In the genomic region with DNA sequence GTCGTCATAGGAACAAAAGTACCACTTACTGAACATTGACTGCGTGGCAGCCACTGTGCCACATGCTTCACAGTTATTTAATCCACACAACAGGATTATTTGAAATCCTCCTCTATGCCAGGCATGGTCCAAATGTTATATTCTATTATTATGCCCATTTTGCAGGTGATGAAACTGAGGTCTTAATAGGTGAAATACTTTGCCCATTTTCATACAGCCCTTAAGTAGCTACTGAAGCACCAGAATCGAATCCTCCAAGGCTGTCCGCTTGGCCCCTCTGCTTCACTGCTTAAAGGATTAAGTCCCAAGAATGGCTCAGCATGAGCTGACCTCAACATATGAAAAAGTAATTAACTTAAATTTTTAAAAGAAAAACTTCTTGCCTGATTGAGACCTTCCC, we compare ENCODE assay signal across 20 cellular contexts.
DNase-seq lines count a peak whose midpoint lies in the region; ATAC-seq, FAIRE-seq and TF ChIP-seq lines count a peak whose summit lies in the region.
"Had no signal": no experiment of that assay in that cellular context is flagged by ENCODE, and none has a peak within 500 bp of the region (broad histone marks: within the 10 kb centered on the region; RNA-seq: fewer than 3 reads in every experiment).

No MANE protein-coding gene starts in this region.

- H3K36me3 ChIP-seq in GM23248 (ENCODE audit: low read depth): no peaks in the 10 kb centered on the region
- no peaks in the 10 kb centered on the region; the same call in 1 of the 2 replicates for H3K36me3 ChIP-seq in PC-3 (ENCODE audit: low read depth, low read length)
- H3K36me3 ChIP-seq in H1 (ENCODE audit: control insufficient read depth in 2 of 4, insufficient read depth in 4 of 4, low read length in 3 of 4): no peaks in the 10 kb centered on the region

- in situ Hi-C loops in GM23248 (cut with MboI): no loop called here

- CTCF ChIA-PET in PC-3 (lab: Charles Lee): no interaction called here
- CTCF ChIA-PET in H1 (lab: Charles Lee; ENCODE audit: partially characterized antibody): interaction anchor here (1.2 to 1.7 kb wide), 3 partner anchors 9 to 55 kb away, joined by 3 to 7 read pairs (median 4); no protein-coding TSS in a partner anchor

- 97% methylated on average over 4 of the region's 4 CpGs for WGBS in GM23248 (ENCODE audit: low coverage in 1 of 2, low lambda C conversion rate in 2 of 2, missing lambda C conversion rate in 2 of 2), 2 experiments
- WGBS in H1 (ENCODE audit: extremely low coverage in 1 of 2, insufficient coverage in 1 of 2, insufficient read length in 1 of 2, insufficient replicate concordance in 2 of 2, low coverage in 1 of 2, low lambda C conversion rate in 2 of 2, missing lambda C conversion rate in 1 of 2), 2 experiments: 83% methylated on average over 4 of the region's 4 CpGs; no CpG with 5 or more reads in 1 of the 2 experiments

- no peak overlapping the region for H2BK15ac ChIP-seq in H1 (ENCODE audit: low read length)

- H3F3A ChIP-seq in GM23248 (ENCODE audit: insufficient read depth): peaks cover 20% of the 10 kb centered on the region
- H3F3A ChIP-seq in PC-3 (ENCODE audit: low read length, unreplicated experiment): peaks cover 5% of the 10 kb centered on the region

- H3K4me2 ChIP-seq in GM23248 (ENCODE audit: unreplicated experiment): no peak overlapping the region
- no peak overlapping the region for H3K4me2 ChIP-seq in PC-3 (ENCODE audit: low read length)
- no peak overlapping the region for H3K4me2 ChIP-seq in H1 (ENCODE audit: insufficient read depth in 1 of 2, low read depth in 2 of 2, low read length in 2 of 2)
- H3K4me2 ChIP-seq: GM23338 had no signal

- peak overlapping the region; percentile 29 for H3K27ac ChIP-seq in GM23248
- peak overlapping the region; percentile 44; the same call in 1 of the 2 replicates for H3K27ac ChIP-seq in PC-3 (ENCODE audit: low read length)
- no peak overlapping the region for H3K27ac ChIP-seq in H1 (ENCODE audit: low read depth, low read length)
- H3K27ac ChIP-seq: C4-2B had no signal

- H3K4me1 ChIP-seq in GM23248 (ENCODE audit: insufficient read depth) (peaks cover 20% of the 10 kb centered on the region), PC-3 (ENCODE audit: insufficient read depth, low read length) (peaks cover 23% of the 10 kb centered on the region), H1 (replicated peaks in 1 of 4; ENCODE audit: control insufficient read depth in 3 of 4, insufficient read depth in 4 of 4, low read length in 3 of 4) (peaks cover 0 to 12% (median 3%) of the 10 kb centered on the region in 4 experiments; a peak in 1 of 7 replicates)
- H3K4me1 ChIP-seq: Caco-2 had no signal

- TF ChIP-seq CTCF in PC-3 (conservative IDR thresholded peaks at IDR 0.05; ENCODE audit: low read depth, low read length): no peak
- no peak for TF ChIP-seq CTCF in H1 (IDR thresholded peaks at IDR 0.05; ENCODE audit: control extremely low read depth in 1 of 3, insufficient read depth in 1 of 3, low read depth in 1 of 3, low read length in 3 of 3)

- no peaks in the 10 kb centered on the region; the same call in 1 of the 2 replicates for H3K23me2 ChIP-seq in H1 (ENCODE audit: low read depth, low read length)

- H3K4me3 ChIP-seq in GM23248 (no peak overlapping the region), PC-3 (ENCODE audit: low read length) (no peak overlapping the region), H1 (ENCODE audit: extremely low read depth in 1 of 4, insufficient read depth in 2 of 4, low read depth in 3 of 4, low read length in 4 of 4) (no peak overlapping the region)
- H3K4me3 ChIP-seq: GM23338 had no signal

- H4K8ac ChIP-seq in H1 (ENCODE audit: extremely low read depth, insufficient read depth, low read length): no peak overlapping the region

- no peak overlapping the region for H3K56ac ChIP-seq in H1 (replicated peaks; ENCODE audit: insufficient read length, low read depth, low read length)

- intact Hi-C loops in PC-3 (cut with micrococcal nuclease): no loop called here

- H4K5ac ChIP-seq in H1 (ENCODE audit: insufficient read length, low read depth, low read length): no peak overlapping the region

- no peak overlapping the region for H3K23ac ChIP-seq in H1 (ENCODE audit: insufficient read length)

- POLR2A ChIA-PET in PC-3 (lab: Charles Lee; ENCODE audit: unreplicated experiment) (no interaction called here), H1 (lab: Charles Lee; ENCODE audit: partially characterized antibody) (no interaction called here)

- H3K9ac ChIP-seq in GM23248 (no peak overlapping the region), PC-3 (ENCODE audit: low read length) (no peak overlapping the region), H1 (replicated peaks in 1 of 4; ENCODE audit: extremely low read depth in 1 of 4, low read depth in 3 of 4, low read length in 3 of 4) (no peak overlapping the region)

- H3K79me2 ChIP-seq in GM23248 (ENCODE audit: insufficient read depth): no peaks in the 10 kb centered on the region
- H3K79me2 ChIP-seq in PC-3 (ENCODE audit: low read length): no peaks in the 10 kb centered on the region
- H3K79me2 ChIP-seq in H1 (ENCODE audit: control insufficient read depth in 1 of 2, insufficient read depth in 2 of 2, low read length in 2 of 2): no peaks in the 10 kb centered on the region

- H2BK5ac ChIP-seq in H1 (ENCODE audit: low read depth, low read length): no peak overlapping the region

- H3K4ac ChIP-seq in H1 (replicated peaks; ENCODE audit: insufficient read length, low read depth, low read length): no peak overlapping the region

- no peaks in the 10 kb centered on the region for H3K79me1 ChIP-seq in H1 (ENCODE audit: low read depth, low read length)

- no peak overlapping the region for H4K91ac ChIP-seq in H1 (replicated peaks; ENCODE audit: insufficient read length, low read length)

- no peak overlapping the region for H2BK20ac ChIP-seq in H1 (ENCODE audit: low read length)

- no peak for ATAC-seq in PC-3
- no peak for ATAC-seq in HG02938 (IDR thresholded peaks at IDR 0.05; ENCODE audit: unreplicated experiment)
- ATAC-seq: GM23338, HCT116 had no signal

- no peak overlapping the region for H2AK5ac ChIP-seq in H1 (ENCODE audit: low read depth, low read length)

- H2BK12ac ChIP-seq in H1 (ENCODE audit: low read depth, low read length): no peak overlapping the region

- no peak for TF ChIP-seq POLR2A in H1 (IDR thresholded peaks at IDR 0.05; ENCODE audit: control extremely low read depth in 1 of 2, low read depth in 2 of 2, low read length in 2 of 2)

- H2AFZ ChIP-seq in GM23248 (no peak overlapping the region), PC-3 (ENCODE audit: low read length) (no peak overlapping the region), H1 (ENCODE audit: low read length) (no peak overlapping the region)
- H2AFZ ChIP-seq: GM23338 had no signal

- H3K9me2 ChIP-seq in GM23248 (ENCODE audit: insufficient read depth): no peaks in the 10 kb centered on the region
- no peaks in the 10 kb centered on the region for H3K9me2 ChIP-seq in PC-3 (replicated peaks; ENCODE audit: low read length)

- no peaks in the 10 kb centered on the region for H3K27me3 ChIP-seq in GM23248 (replicated peaks; ENCODE audit: insufficient read depth)
- H3K27me3 ChIP-seq in PC-3 (ENCODE audit: low read length): no peaks in the 10 kb centered on the region
- H3K27me3 ChIP-seq in H1 (replicated peaks in 1 of 4; ENCODE audit: control insufficient read depth in 3 of 4, extremely low read depth in 1 of 4, insufficient read depth in 3 of 4, low read length in 3 of 4): no peaks in the 10 kb centered on the region

- no peak overlapping the region for H3K18ac ChIP-seq in H1 (ENCODE audit: extremely low read depth, low read length)

- no peak for FAIRE-seq in H1 (lab: Jason Lieb, UNC)
- FAIRE-seq: A204.1, D721Med, GM12892, GM18507 had no signal

- no peaks in the 10 kb centered on the region for H4K20me1 ChIP-seq in GM23248 (ENCODE audit: insufficient read depth)
- no peaks in the 10 kb centered on the region for H4K20me1 ChIP-seq in PC-3 (ENCODE audit: low read length)
- H4K20me1 ChIP-seq in H1 (replicated peaks in 1 of 2; ENCODE audit: control insufficient read depth in 1 of 2, insufficient read depth in 2 of 2, low read length in 2 of 2): no peaks in the 10 kb centered on the region

- no peak overlapping the region for H2BK120ac ChIP-seq in H1 (replicated peaks; ENCODE audit: low read depth, low read length)

- no peaks in the 10 kb centered on the region for H3K9me3 ChIP-seq in GM23248 (ENCODE audit: low read depth)
- 0 out of 2 replicates have a peak, but pooled peaks cover 2% of the 10 kb centered on the region for H3K9me3 ChIP-seq in PC-3 (ENCODE audit: low read length)
- no peaks in the 10 kb centered on the region for H3K9me3 ChIP-seq in H1 (ENCODE audit: insufficient read depth in 2 of 2, low read depth in 1 of 2, low read length in 1 of 2)
- H3K9me3 ChIP-seq: Caco-2 had no signal

- no peak for DNase-seq in GM23248
- DNase-seq in PC-3: no peak
- no peak for DNase-seq in H1 (ENCODE audit: low read depth in 1 of 2, low spot score in 2 of 2)
- DNase-seq in DMS114 treated with DMSO at 0.1 percent for 48 hours (lab: John Stamatoyannopoulos, UW; ENCODE audit: unreplicated experiment): no peak
- DNase-seq in stimulated activated CD4-positive, alpha-beta T cell treated with anti-CD3 and anti-CD28 coated beads, Interleukin-4, amount 100 ng/mL, for 4 hours: no peak
- DNase-seq: AML-193; Caco-2; CD4-positive, alpha-beta T cell; DMS153; DMS79; GDM1; H7 had no signal

- TF ChIP-seq EP300 in H1 (IDR thresholded peaks at IDR 0.05; ENCODE audit: borderline replicate concordance in 1 of 2, low read depth in 2 of 2, low read length in 2 of 2): no peak

- no TSS peak for BruUV-seq in PC-3 (replicated peaks; lab: Mats Ljungman, UMichigan)

- no peak for TF ChIP-seq RAD21 in H1 (IDR thresholded peaks at IDR 0.05 in 1 of 2, conservative IDR thresholded peaks at IDR 0.05 in 1 of 2; ENCODE audit: low read depth in 2 of 2, low read length in 2 of 2)

- H3K14ac ChIP-seq in H1 (ENCODE audit: insufficient read length): no peak overlapping the region

TF ChIP-seq in H1, 55 proteins besides CTCF, POLR2A, EP300 and RAD21:
- peak; percentile 69 for TF ChIP-seq KDM1A (IDR thresholded peaks at IDR 0.05; ENCODE audit: borderline replicate concordance, low read length)
- no peak for TF ChIP-seq CBX8 (IDR thresholded peaks at IDR 0.05; ENCODE audit: borderline replicate concordance, low read depth, low read length)
